Comparison of ENCODE assay signal across 1 cellular context in the genomic region with DNA sequence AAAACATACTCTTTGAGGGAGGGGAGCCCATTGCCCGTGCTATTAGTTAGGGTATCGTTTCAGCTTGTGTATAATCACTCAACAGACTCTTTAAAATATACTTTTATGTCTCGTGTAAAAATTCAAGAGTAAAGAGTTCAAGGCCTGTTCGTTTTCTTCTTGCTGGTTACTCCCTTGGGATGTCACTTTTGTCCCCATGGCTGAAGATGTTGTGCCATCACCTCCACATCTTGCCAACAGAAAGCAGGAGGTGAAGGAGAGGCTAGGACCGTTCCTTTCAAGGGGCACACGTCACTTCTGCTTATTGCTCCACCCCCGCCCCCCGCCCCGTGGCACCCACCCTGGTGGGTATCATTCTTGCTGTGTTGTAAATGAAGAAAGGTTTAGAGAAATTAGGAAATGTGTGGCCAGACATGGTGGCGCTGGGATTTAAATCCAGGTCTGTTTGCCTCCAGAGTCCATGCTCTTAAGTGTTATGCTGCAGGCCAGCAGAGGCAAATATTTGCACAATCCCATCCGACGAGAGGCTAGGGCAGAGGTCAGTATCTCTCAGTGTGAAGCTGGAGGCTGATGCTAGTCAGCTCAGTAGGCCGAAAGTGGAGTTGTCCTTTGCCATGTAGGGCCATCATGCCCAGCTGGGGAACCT.
A peak's percentile ranks its signal among the peaks of the same experiment; 100 is the strongest.
TF ChIP-seq lines count a peak whose summit lies in the region.

No MANE protein-coding gene starts in this region.

TF ChIP-seq in HepG2, 621 proteins besides CTCF, POLR2A, EP300 and RAD21 (continued from another document and continues in another):
- TF ChIP-seq, protein P1, sequence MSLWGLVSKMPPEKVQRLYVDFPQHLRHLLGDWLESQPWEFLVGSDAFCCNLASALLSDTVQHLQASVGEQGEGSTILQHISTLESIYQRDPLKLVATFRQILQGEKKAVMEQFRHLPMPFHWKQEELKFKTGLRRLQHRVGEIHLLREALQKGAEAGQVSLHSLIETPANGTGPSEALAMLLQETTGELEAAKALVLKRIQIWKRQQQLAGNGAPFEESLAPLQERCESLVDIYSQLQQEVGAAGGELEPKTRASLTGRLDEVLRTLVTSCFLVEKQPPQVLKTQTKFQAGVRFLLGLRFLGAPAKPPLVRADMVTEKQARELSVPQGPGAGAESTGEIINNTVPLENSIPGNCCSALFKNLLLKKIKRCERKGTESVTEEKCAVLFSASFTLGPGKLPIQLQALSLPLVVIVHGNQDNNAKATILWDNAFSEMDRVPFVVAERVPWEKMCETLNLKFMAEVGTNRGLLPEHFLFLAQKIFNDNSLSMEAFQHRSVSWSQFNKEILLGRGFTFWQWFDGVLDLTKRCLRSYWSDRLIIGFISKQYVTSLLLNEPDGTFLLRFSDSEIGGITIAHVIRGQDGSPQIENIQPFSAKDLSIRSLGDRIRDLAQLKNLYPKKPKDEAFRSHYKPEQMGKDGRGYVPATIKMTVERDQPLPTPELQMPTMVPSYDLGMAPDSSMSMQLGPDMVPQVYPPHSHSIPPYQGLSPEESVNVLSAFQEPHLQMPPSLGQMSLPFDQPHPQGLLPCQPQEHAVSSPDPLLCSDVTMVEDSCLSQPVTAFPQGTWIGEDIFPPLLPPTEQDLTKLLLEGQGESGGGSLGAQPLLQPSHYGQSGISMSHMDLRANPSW (CRISPR knock-in tag; IDR thresholded peaks at IDR 0.05; ENCODE audit: borderline replicate concordance) = no peak
- TF ChIP-seq ZNF124 (CRISPR knock-in tag; IDR thresholded peaks at IDR 0.05) (0 out of 2 replicates have a peak, but pooled peaks have one; percentile 25), ZC3H4 (CRISPR knock-in tag; IDR thresholded peaks at IDR 0.05; ENCODE audit: borderline replicate concordance) (no peak), TFDP1 (CRISPR knock-in tag; IDR thresholded peaks at IDR 0.05; ENCODE audit: borderline replicate concordance) (0 out of 2 replicates have a peak, but pooled peaks have one; percentile 63), ZSCAN9 (CRISPR knock-in tag; IDR thresholded peaks at IDR 0.05; ENCODE audit: borderline replicate concordance) (no peak), ZNF224 (CRISPR knock-in tag; IDR thresholded peaks at IDR 0.05) (no peak), MBD4 (IDR thresholded peaks at IDR 0.05; ENCODE audit: borderline replicate concordance, low read length) (no peak), ZNF510 (CRISPR knock-in tag; IDR thresholded peaks at IDR 0.05; ENCODE audit: low read depth) (0 out of 2 replicates have a peak, but pooled peaks have one; percentile 48), ELF1 (CRISPR knock-in tag; IDR thresholded peaks at IDR 0.05) (no peak), SIX4 (CRISPR knock-in tag; IDR thresholded peaks at IDR 0.05) (no peak), ZNF367 (CRISPR knock-in tag; IDR thresholded peaks at IDR 0.05; ENCODE audit: borderline replicate concordance) (peak; percentile 88; the same call in 1 of the 2 replicates), NONO (IDR thresholded peaks at IDR 0.05) (no peak), NONO (CRISPR knock-in tag; conservative IDR thresholded peaks at IDR 0.05) (peak; percentile 73), SYNCRIP (IDR thresholded peaks at IDR 0.05; ENCODE audit: insufficient read depth, low read depth, low read length) (no peak), ZBTB20 (CRISPR knock-in tag; IDR thresholded peaks at IDR 0.05; ENCODE audit: borderline replicate concordance, low read depth) (no peak), HOXA7 (CRISPR knock-in tag; IDR thresholded peaks at IDR 0.05) (no peak), STAT5B (CRISPR knock-in tag; IDR thresholded peaks at IDR 0.05) (no peak), ZNF543 (CRISPR knock-in tag; IDR thresholded peaks at IDR 0.05) (peak; percentile 57; the same call in 1 of the 2 replicates), ZFP41 (CRISPR knock-in tag; IDR thresholded peaks at IDR 0.05; ENCODE audit: borderline replicate concordance) (no peak), ZNF597 (CRISPR knock-in tag; IDR thresholded peaks at IDR 0.05) (no peak), ZNF20 (CRISPR knock-in tag; IDR thresholded peaks at IDR 0.05) (no peak), MIER3 (CRISPR knock-in tag; IDR thresholded peaks at IDR 0.05; ENCODE audit: borderline replicate concordance) (peak; percentile 49; the same call in 1 of the 2 replicates), RFXAP (CRISPR knock-in tag; IDR thresholded peaks at IDR 0.05; ENCODE audit: borderline replicate concordance) (0 out of 2 replicates have a peak, but pooled peaks have one; percentile 55), TAF15 (IDR thresholded peaks at IDR 0.05; ENCODE audit: low read depth, low read length, poor library complexity, severe bottlenecking) (no peak), BATF2 (CRISPR knock-in tag; IDR thresholded peaks at IDR 0.05) (no peak), RXRA (CRISPR knock-in tag; IDR thresholded peaks at IDR 0.05) (peak; percentile 83; the same call in 1 of the 2 replicates), KLF6 (CRISPR knock-in tag; IDR thresholded peaks at IDR 0.05) (no peak), ZFP62 (CRISPR knock-in tag; IDR thresholded peaks at IDR 0.05) (no peak), ZNF101 (CRISPR knock-in tag; IDR thresholded peaks at IDR 0.05; ENCODE audit: borderline replicate concordance, low read depth) (0 out of 2 replicates have a peak, but pooled peaks have one; percentile 25), ZNF773 (CRISPR knock-in tag; IDR thresholded peaks at IDR 0.05; ENCODE audit: borderline replicate concordance) (no peak)
- TF ChIP-seq, protein P2, sequence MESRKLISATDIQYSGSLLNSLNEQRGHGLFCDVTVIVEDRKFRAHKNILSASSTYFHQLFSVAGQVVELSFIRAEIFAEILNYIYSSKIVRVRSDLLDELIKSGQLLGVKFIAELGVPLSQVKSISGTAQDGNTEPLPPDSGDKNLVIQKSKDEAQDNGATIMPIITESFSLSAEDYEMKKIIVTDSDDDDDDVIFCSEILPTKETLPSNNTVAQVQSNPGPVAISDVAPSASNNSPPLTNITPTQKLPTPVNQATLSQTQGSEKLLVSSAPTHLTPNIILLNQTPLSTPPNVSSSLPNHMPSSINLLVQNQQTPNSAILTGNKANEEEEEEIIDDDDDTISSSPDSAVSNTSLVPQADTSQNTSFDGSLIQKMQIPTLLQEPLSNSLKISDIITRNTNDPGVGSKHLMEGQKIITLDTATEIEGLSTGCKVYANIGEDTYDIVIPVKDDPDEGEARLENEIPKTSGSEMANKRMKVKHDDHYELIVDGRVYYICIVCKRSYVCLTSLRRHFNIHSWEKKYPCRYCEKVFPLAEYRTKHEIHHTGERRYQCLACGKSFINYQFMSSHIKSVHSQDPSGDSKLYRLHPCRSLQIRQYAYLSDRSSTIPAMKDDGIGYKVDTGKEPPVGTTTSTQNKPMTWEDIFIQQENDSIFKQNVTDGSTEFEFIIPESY (CRISPR knock-in tag; IDR thresholded peaks at IDR 0.05) = no peak
- TF ChIP-seq, protein P3, sequence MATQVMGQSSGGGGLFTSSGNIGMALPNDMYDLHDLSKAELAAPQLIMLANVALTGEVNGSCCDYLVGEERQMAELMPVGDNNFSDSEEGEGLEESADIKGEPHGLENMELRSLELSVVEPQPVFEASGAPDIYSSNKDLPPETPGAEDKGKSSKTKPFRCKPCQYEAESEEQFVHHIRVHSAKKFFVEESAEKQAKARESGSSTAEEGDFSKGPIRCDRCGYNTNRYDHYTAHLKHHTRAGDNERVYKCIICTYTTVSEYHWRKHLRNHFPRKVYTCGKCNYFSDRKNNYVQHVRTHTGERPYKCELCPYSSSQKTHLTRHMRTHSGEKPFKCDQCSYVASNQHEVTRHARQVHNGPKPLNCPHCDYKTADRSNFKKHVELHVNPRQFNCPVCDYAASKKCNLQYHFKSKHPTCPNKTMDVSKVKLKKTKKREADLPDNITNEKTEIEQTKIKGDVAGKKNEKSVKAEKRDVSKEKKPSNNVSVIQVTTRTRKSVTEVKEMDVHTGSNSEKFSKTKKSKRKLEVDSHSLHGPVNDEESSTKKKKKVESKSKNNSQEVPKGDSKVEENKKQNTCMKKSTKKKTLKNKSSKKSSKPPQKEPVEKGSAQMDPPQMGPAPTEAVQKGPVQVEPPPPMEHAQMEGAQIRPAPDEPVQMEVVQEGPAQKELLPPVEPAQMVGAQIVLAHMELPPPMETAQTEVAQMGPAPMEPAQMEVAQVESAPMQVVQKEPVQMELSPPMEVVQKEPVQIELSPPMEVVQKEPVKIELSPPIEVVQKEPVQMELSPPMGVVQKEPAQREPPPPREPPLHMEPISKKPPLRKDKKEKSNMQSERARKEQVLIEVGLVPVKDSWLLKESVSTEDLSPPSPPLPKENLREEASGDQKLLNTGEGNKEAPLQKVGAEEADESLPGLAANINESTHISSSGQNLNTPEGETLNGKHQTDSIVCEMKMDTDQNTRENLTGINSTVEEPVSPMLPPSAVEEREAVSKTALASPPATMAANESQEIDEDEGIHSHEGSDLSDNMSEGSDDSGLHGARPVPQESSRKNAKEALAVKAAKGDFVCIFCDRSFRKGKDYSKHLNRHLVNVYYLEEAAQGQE (IDR thresholded peaks at IDR 0.05; ENCODE audit: borderline replicate concordance in 1 of 2, low read depth in 1 of 2, low read length in 2 of 2) = no peak
- TF ChIP-seq, protein P4, sequence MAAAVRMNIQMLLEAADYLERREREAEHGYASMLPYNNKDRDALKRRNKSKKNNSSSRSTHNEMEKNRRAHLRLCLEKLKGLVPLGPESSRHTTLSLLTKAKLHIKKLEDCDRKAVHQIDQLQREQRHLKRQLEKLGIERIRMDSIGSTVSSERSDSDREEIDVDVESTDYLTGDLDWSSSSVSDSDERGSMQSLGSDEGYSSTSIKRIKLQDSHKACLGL (CRISPR knock-in tag; IDR thresholded peaks at IDR 0.05) = no peak
- TF ChIP-seq, protein P5, sequence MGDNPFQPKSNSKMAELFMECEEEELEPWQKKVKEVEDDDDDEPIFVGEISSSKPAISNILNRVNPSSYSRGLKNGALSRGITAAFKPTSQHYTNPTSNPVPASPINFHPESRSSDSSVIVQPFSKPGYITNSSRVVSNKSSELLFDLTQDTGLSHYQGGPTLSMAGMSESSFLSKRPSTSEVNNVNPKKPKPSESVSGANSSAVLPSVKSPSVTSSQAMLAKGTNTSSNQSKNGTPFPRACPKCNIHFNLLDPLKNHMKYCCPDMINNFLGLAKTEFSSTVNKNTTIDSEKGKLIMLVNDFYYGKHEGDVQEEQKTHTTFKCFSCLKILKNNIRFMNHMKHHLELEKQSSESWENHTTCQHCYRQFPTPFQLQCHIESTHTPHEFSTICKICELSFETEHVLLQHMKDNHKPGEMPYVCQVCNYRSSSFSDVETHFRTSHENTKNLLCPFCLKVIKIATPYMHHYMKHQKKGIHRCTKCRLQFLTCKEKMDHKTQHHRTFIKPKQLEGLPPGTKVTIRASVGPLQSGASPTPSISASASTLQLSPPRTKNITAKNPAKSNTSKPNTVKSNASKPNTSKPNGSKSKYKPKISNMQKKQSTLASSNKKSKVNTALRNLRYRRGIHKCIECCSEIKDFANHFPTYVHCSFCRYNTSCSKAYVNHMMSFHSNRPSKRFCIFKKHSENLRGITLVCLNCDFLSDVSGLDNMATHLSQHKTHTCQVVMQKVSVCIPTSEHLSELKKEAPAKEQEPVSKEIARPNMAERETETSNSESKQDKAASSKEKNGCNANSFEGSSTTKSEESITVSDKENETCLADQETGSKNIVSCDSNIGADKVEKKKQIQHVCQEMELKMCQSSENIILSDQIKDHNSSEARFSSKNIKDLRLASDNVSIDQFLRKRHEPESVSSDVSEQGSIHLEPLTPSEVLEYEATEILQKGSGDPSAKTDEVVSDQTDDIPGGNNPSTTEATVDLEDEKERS (CRISPR knock-in tag; IDR thresholded peaks at IDR 0.05) = no peak
- TF ChIP-seq, protein P6, sequence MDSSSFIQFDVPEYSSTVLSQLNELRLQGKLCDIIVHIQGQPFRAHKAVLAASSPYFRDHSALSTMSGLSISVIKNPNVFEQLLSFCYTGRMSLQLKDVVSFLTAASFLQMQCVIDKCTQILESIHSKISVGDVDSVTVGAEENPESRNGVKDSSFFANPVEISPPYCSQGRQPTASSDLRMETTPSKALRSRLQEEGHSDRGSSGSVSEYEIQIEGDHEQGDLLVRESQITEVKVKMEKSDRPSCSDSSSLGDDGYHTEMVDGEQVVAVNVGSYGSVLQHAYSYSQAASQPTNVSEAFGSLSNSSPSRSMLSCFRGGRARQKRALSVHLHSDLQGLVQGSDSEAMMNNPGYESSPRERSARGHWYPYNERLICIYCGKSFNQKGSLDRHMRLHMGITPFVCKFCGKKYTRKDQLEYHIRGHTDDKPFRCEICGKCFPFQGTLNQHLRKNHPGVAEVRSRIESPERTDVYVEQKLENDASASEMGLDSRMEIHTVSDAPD (CRISPR knock-in tag; IDR thresholded peaks at IDR 0.05) = no peak
- TF ChIP-seq, protein P7, sequence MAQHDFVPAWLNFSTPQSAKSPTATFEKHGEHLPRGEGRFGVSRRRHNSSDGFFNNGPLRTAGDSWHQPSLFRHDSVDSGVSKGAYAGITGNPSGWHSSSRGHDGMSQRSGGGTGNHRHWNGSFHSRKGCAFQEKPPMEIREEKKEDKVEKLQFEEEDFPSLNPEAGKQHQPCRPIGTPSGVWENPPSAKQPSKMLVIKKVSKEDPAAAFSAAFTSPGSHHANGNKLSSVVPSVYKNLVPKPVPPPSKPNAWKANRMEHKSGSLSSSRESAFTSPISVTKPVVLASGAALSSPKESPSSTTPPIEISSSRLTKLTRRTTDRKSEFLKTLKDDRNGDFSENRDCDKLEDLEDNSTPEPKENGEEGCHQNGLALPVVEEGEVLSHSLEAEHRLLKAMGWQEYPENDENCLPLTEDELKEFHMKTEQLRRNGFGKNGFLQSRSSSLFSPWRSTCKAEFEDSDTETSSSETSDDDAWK (CRISPR knock-in tag; IDR thresholded peaks at IDR 0.05) = no peak
